In genomic region chr10:74997163-74997562, GRCh38 we compare ENCODE assay signal across 30 cellular contexts.
"Had no signal": no experiment of that assay in that cellular context is flagged by ENCODE, and none has a peak within 500 bp of the region (broad histone marks: within the 10 kb centered on the region; RNA-seq: fewer than 3 reads in every experiment).

No MANE protein-coding gene starts in this region.

- H3K9me3 ChIP-seq: colonic mucosa, esophagus squamous epithelium, gastroesophageal sphincter, heart left ventricle, left lung, lower lobe of right lung, mucosa of descending colon had no signal

- H3K4me1 Mint-ChIP-seq: endodermal cell had no signal

- H3K27me3 ChIP-seq: colonic mucosa, esophagus squamous epithelium, gastroesophageal sphincter, heart left ventricle, hepatocyte, left lung had no signal

- H3K4me2 ChIP-seq: hepatocyte had no signal

- ATAC-seq: effector memory CD8-positive, alpha-beta T cell; esophagus mucosa; gastroesophageal sphincter; heart left ventricle; left colon; left lung; left ventricle myocardium superior; lower lobe of right lung; mucosa of descending colon; naive thymus-derived CD8-positive, alpha-beta T cell had no signal

- H3K4me1 ChIP-seq: colonic mucosa, esophagus squamous epithelium, gastroesophageal sphincter, heart left ventricle had no signal

- H3K4me3 Mint-ChIP-seq: dendritic cell treated with granulocyte-macrophage colony-stimulating factor and Interleukin-4, amounts not matched to agents 40 ng/mL and 50 ng/mL, for 4 days; effector memory CD8-positive, alpha-beta T cell; endodermal cell; immature natural killer cell; mesothelial cell of epicardium; naive B cell; naive thymus-derived CD8-positive, alpha-beta T cell had no signal

- H2AFZ ChIP-seq: hepatocyte had no signal

- DNase-seq: colonic mucosa; cortex of kidney; effector CD8-positive, alpha-beta T cell; effector memory CD8-positive, alpha-beta T cell; endodermal cell; erythroblast; esophagus squamous epithelium; foreskin fibroblast; heart left ventricle; hypothalamus; immature natural killer cell; islet precursor cell; kidney; kidney glomerular epithelial cell; left colon; left lung; left ventricle myocardium superior; lower lobe of right lung; mesenchymal stem cell; mucosa of descending colon; naive B cell; naive thymus-derived CD8-positive, alpha-beta T cell had no signal

- H3K79me2 ChIP-seq: hepatocyte had no signal

- H3K9me3 Mint-ChIP-seq: dendritic cell treated with granulocyte-macrophage colony-stimulating factor and Interleukin-4, amounts not matched to agents 40 ng/mL and 50 ng/mL, for 4 days; effector memory CD8-positive, alpha-beta T cell; endodermal cell; immature natural killer cell; mesothelial cell of epicardium; naive B cell; naive thymus-derived CD8-positive, alpha-beta T cell had no signal

- H3K36me3 ChIP-seq: colonic mucosa had no signal

- H3K4me3 ChIP-seq: colonic mucosa, esophagus squamous epithelium, gastroesophageal sphincter, heart left ventricle, hepatocyte, left lung, lower lobe of right lung, mucosa of descending colon had no signal

- FAIRE-seq: endometrium, frontal cortex, kidney had no signal

- H3K27ac Mint-ChIP-seq: dendritic cell treated with granulocyte-macrophage colony-stimulating factor and Interleukin-4, amounts not matched to agents 40 ng/mL and 50 ng/mL, for 4 days; effector memory CD8-positive, alpha-beta T cell; endodermal cell; immature natural killer cell; mesothelial cell of epicardium; naive B cell; naive thymus-derived CD8-positive, alpha-beta T cell had no signal

- H3K27ac ChIP-seq: colonic mucosa, epithelial cell of prostate, esophagus squamous epithelium, gastroesophageal sphincter, heart left ventricle, hepatocyte, left lung, lower lobe of right lung had no signal

- H3K27me3 Mint-ChIP-seq: dendritic cell treated with granulocyte-macrophage colony-stimulating factor and Interleukin-4, amounts not matched to agents 40 ng/mL and 50 ng/mL, for 4 days; effector memory CD8-positive, alpha-beta T cell; naive B cell; naive thymus-derived CD8-positive, alpha-beta T cell had no signal
